24 cellular contexts compared by ENCODE assay signal in the genomic region with DNA sequence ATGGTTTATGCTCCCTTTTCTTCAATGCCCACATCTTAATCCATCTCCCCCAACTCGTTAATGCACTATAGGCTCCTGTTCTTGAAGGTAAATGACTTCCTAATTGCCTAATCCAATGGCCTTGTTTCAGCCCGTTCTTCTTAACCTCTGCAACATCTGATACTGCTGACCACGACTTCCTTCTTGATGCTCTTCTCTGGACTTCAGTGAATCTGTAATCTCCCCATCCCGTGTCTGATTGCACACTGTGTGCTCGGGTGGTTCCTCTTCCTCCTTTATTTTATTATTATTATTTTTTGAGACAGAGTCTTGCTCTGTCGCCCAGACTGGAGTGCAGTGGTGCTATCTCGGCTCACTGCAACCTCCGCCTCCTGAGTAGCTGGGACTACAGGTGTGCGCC. TPM values are rescaled to one million over a fixed set of nuclear protein-coding genes. Genes with fewer than 3 reads are reported as not detected.
A peak's percentile ranks its signal among the peaks of the same experiment; 100 is the strongest.
DNase-seq lines count a peak whose midpoint lies in the region; ATAC-seq and TF ChIP-seq lines count a peak whose summit lies in the region.
"Had no signal": no experiment of that assay in that cellular context is flagged by ENCODE, and none has a peak within 500 bp of the region (broad histone marks: within the 10 kb centered on the region; RNA-seq: fewer than 3 reads in every experiment).

No MANE protein-coding gene starts in this region.

- H3K27me3 ChIP-seq in spleen (replicated peaks in 1 of 7) = no peaks in the 10 kb centered on the region
- H3K27me3 ChIP-seq: esophagus muscularis mucosa, neural progenitor cell had no signal

- peaks cover 19 to 87% (median 74%) of the 10 kb centered on the region in 6 donors for H3K4me1 ChIP-seq in spleen

- WGBS in spleen, 5 donors = 46 to 59% (median 55%) methylated on average over 9 of the region's 9 CpGs

- in situ Hi-C loops in KBM-7 (cut with MboI; ENCODE audit: low pct_unique_long_range_greater_than_20kb, low sequenced_read_pairs) = no loop called here

- no peak for ATAC-seq in GM18502 (IDR thresholded peaks at IDR 0.05; ENCODE audit: poor library complexity, unreplicated experiment)
- ATAC-seq: activated naive CD4-positive, alpha-beta T cell treated with anti-CD3 and anti-CD28 coated beads, Interleukin-2, amount 50 U/mL, for 72 hours; HCT116; Panc1; psoas muscle; stimulated activated naive CD8-positive, alpha-beta T cell treated with anti-CD3 and anti-CD28 coated beads, Interleukin-15, amount 100 ng/mL, for 72 hours had no signal

- H3K36me3 ChIP-seq in spleen = peaks cover 0 to 33% (median 15%) of the 10 kb centered on the region in 6 donors
- H3K36me3 ChIP-seq: neural progenitor cell had no signal

- H3K4me3 ChIP-seq in fibroblast of villous mesenchyme (ENCODE audit: low read depth, low read length) = no peak overlapping the region
- peak overlapping the region in 1 of 8 donors; percentile 17 for H3K4me3 ChIP-seq in spleen
- H3K4me3 ChIP-seq: esophagus muscularis mucosa, neural progenitor cell, psoas muscle, skin epidermis had no signal

- DNase-seq in KBM-7 (peak; percentile 24), OCI-M1 (lab: John Stamatoyannopoulos, UW) (peak; percentile 73), fibroblast of villous mesenchyme (ENCODE audit: low read depth) (peak; percentile 55), spleen (no peak), mucosa of gallbladder (ENCODE audit: low spot score) (no peak), putamen (ENCODE audit: low spot score) (no peak), foreskin melanocyte (no peak)
- DNase-seq: Calu3; cerebellar nuclear complex; effector CD8-positive, alpha-beta T cell; kidney glomerular epithelial cell; NCI-H146; NCI-H2171 treated with DMSO at 0.1 percent for 48 hours; NCI-H69; psoas muscle; stimulated activated CD4-positive, alpha-beta T cell treated with anti-CD3 and anti-CD28 coated beads, Interleukin-2, amount 100 ng/mL, for 48 hours; stimulated activated naive CD8-positive, alpha-beta T cell treated with anti-CD3 and anti-CD28 coated beads, Interleukin-15, amount 100 ng/mL, for 72 hours had no signal

- TF ChIP-seq CTCF in fibroblast of villous mesenchyme (IDR thresholded peaks at IDR 0.05; ENCODE audit: insufficient read depth, low read depth, low read length) (no peak), spleen (IDR thresholded peaks at IDR 0.05 in 8 of 11, conservative IDR thresholded peaks at IDR 0.05 in 3 of 11) (no peak)

- no peak for TF ChIP-seq POLR2A in spleen (IDR thresholded peaks at IDR 0.05)

- peak overlapping the region in 7 of 8 donors; percentile 20 to 88 (median 81) for H3K27ac ChIP-seq in spleen
- H3K27ac ChIP-seq: esophagus muscularis mucosa, neural progenitor cell, psoas muscle, skin epidermis had no signal

- no peaks in the 10 kb centered on the region for H3K9me3 ChIP-seq in spleen
- H3K9me3 ChIP-seq: esophagus muscularis mucosa, psoas muscle had no signal

- intact Hi-C loops in spleen (cut with DNase I; ENCODE audit: low total_unique reads) = no loop called here

RNA-seq across cellular contexts. Expression of gene HIPK2, which starts 58.9 kb away (rescaled TPM):
- total RNA-seq in fibroblast of villous mesenchyme = 7.1 and 7.3 TPM in 2 replicates
- total RNA-seq in spleen = 10 to 100 TPM; 48.9 to 97.5 (median 58.9) TPM
- 1 to 10 TPM; 1.7 to 8.7 (median 2.4) TPM for polyA plus RNA-seq in spleen
- 49.0 TPM for total RNA-seq in mucosa of gallbladder

Comparison
In these comparisons a context has a peak if more than half of its experiments do, and no peak if none do; other contexts are left out.
1. DNase-seq: peak in KBM-7 (single experiment), OCI-M1 (single experiment) and fibroblast of villous mesenchyme (single experiment); none in spleen (single experiment), mucosa of gallbladder (single experiment), putamen (single experiment) and foreskin melanocyte (single experiment).